Comparison of ENCODE assay signal across 1 cellular context in genomic region chr18:45684341-45685115, GRCh38.
TF ChIP-seq lines count a peak whose summit lies in the region.

No MANE protein-coding gene starts in this region.

TF ChIP-seq in IMR-90, 13 proteins besides CTCF, POLR2A, EP300 and RAD21:
- TF ChIP-seq CEBPB (IDR thresholded peaks at IDR 0.05; ENCODE audit: low read depth, low read length) (peak; percentile 45; the same call in 1 of the 2 replicates), MAZ (IDR thresholded peaks at IDR 0.05; ENCODE audit: borderline replicate concordance, low read depth, low read length) (no peak), FOS (IDR thresholded peaks at IDR 0.05; ENCODE audit: low read depth, low read length) (0 out of 2 replicates have a peak, but pooled peaks have one; percentile 4), BHLHE40 (IDR thresholded peaks at IDR 0.05; ENCODE audit: low read depth, low read length) (0 out of 2 replicates have a peak, but pooled peaks have one; percentile 9)
